In genomic region chr11:12271241-12271640, GRCh38 we compare ENCODE assay signal across 20 cellular contexts.
"Had no signal": no experiment of that assay in that cellular context is flagged by ENCODE, and none has a peak within 500 bp of the region (broad histone marks: within the 10 kb centered on the region; RNA-seq: fewer than 3 reads in every experiment).

No MANE protein-coding gene starts in this region.

- H3K4me3 ChIP-seq: coronary artery, tibial artery, uterus had no signal

- H3K4me3 Mint-ChIP-seq: activated CD8-positive, alpha-beta T cell treated with anti-CD3 and anti-CD28 coated beads, Interleukin-2, amount 10 ng/mL, durations not matched to agents 7 days and 5 days; activated naive CD4-positive, alpha-beta T cell treated with anti-CD3 and anti-CD28 coated beads for 36 hours; activated T-cell treated with anti-CD3 and anti-CD28 coated beads, Interleukin-2, amount 50 U/mL, for 24 hours; central memory CD8-positive, alpha-beta T cell; nephron had no signal

- H3K27me3 Mint-ChIP-seq: activated T-cell treated with anti-CD3 and anti-CD28 coated beads, Interleukin-2, amount 50 U/mL, for 24 hours; central memory CD8-positive, alpha-beta T cell had no signal

- ATAC-seq: activated CD8-positive, alpha-beta T cell treated with anti-CD3 and anti-CD28 coated beads, Interleukin-2, amount 10 ng/mL, durations not matched to agents 7 days and 5 days; left lobe of liver; stimulated activated naive CD8-positive, alpha-beta T cell treated with anti-CD3 and anti-CD28 coated beads, Interleukin-15, Interleukin-2, amounts not matched to agents 100 U/mL and 50 U/mL, for 24 hours had no signal

- H3K27ac Mint-ChIP-seq: activated CD8-positive, alpha-beta T cell treated with anti-CD3 and anti-CD28 coated beads, Interleukin-2, amount 10 ng/mL, durations not matched to agents 7 days and 5 days; activated naive CD4-positive, alpha-beta T cell treated with anti-CD3 and anti-CD28 coated beads for 36 hours; activated T-cell treated with anti-CD3 and anti-CD28 coated beads, Interleukin-2, amount 50 U/mL, for 24 hours had no signal

- H3K9me3 Mint-ChIP-seq: activated naive CD4-positive, alpha-beta T cell treated with anti-CD3 and anti-CD28 coated beads for 36 hours; activated T-cell treated with anti-CD3 and anti-CD28 coated beads, Interleukin-2, amount 50 U/mL, for 24 hours; central memory CD8-positive, alpha-beta T cell; nephron had no signal

- H3K27ac ChIP-seq: uterus had no signal

- H3K27me3 ChIP-seq: tibial artery, uterus had no signal

- H3K4me1 ChIP-seq: uterus had no signal

- DNase-seq: activated CD4-positive, alpha-beta T cell treated with anti-CD3 and anti-CD28 coated beads for 48 hours; activated CD4-positive, CD25-positive, alpha-beta regulatory T cell; activated CD8-positive, alpha-beta T cell treated with anti-CD3 and anti-CD28 coated beads, Interleukin-2, amount 10 ng/mL, durations not matched to agents 7 days and 5 days; activated naive CD4-positive, alpha-beta T cell treated with anti-CD3 and anti-CD28 coated beads for 36 hours; activated T-cell treated with anti-CD3 and anti-CD28 coated beads, Interleukin-2, amount 50 U/mL, for 24 hours; anterior cingulate cortex; erythroblast; mammary epithelial cell; midbrain; nucleus accumbens; stimulated activated CD4-positive, alpha-beta T cell treated with anti-CD3 and anti-CD28 coated beads, Interleukin-12 subunit alpha, Interleukin-12 subunit beta, amount 100 ng/mL, for 4 hours; stimulated activated CD4-positive, alpha-beta T cell treated with anti-CD3 and anti-CD28 coated beads, Interleukin-1b, Interleukin-23, amount 100 ng/mL, for 48 hours; stimulated activated naive CD8-positive, alpha-beta T cell treated with anti-CD3 and anti-CD28 coated beads, Interleukin-15, Interleukin-2, amounts not matched to agents 100 U/mL and 50 U/mL, for 24 hours; T-helper 9 cell; tibial artery; uterus had no signal

- H3K9me3 ChIP-seq: tibial artery, uterus had no signal

- H3K4me1 Mint-ChIP-seq: central memory CD8-positive, alpha-beta T cell had no signal

- H3K36me3 ChIP-seq: tibial artery, uterus had no signal
